Comparison of ENCODE assay signal across 8 cellular contexts in the genomic region with DNA sequence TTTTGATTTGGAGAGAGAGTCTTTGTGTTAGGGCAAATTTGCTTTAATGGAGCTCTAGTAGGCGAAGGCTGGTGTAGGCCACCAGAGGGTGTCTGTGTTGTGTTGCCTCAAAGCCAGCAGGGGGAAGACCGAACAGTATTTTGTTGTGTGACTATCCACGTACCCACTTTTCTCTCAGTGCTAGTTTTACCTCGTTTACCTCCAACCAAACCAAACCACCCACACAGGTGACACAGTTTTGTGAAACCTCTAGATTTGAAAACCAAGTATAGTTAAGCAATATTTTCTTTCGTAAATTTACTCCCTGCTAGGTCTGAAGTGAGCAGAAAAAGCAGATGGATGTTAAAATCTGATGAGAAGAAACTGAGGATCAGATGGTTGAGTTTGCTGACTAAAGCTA. TPM values are rescaled to one million over a fixed set of nuclear protein-coding genes. Genes with fewer than 3 reads are reported as not detected.
A peak's percentile ranks its signal among the peaks of the same experiment; 100 is the strongest.
DNase-seq lines count a peak whose midpoint lies in the region; ATAC-seq, FAIRE-seq and TF ChIP-seq lines count a peak whose summit lies in the region.

No MANE protein-coding gene starts in this region.

- no peak overlapping the region for H3K4me2 ChIP-seq in GM12878 (ENCODE audit: control insufficient read depth, insufficient read depth)
- no peak overlapping the region for H3K4me2 ChIP-seq in smooth muscle cell

- no peaks in the 10 kb centered on the region for H3K36me3 Mint-ChIP-seq in Calu3 (ENCODE audit: insufficient read depth, unreplicated experiment)
- peaks cover 10% of the 10 kb centered on the region for H3K36me3 Mint-ChIP-seq in T-helper 1 cell treated with Interleukin-12 subunit alpha and Interleukin-12 subunit beta and Interleukin-4 antibody, amounts not matched to agents 30 μg/mL and 1 μg/mL, for 36 hours (ENCODE audit: low read depth)

- no peaks in the 10 kb centered on the region for H3K27me3 Mint-ChIP-seq in Calu3 (ENCODE audit: unreplicated experiment)
- no peaks in the 10 kb centered on the region for H3K27me3 Mint-ChIP-seq in T-helper 1 cell treated with Interleukin-12 subunit alpha and Interleukin-12 subunit beta and Interleukin-4 antibody, amounts not matched to agents 30 μg/mL and 1 μg/mL, for 36 hours (ENCODE audit: low read depth)

- POLR2A ChIA-PET in GM12878 (lab: Charles Lee) = interaction anchor here (0.5 to 4.2 kb wide), 8 partner anchors 8 to 200 kb away, joined by 3 to 35 read pairs (median 4); partner anchors contain the start of gene ATP5MC2

- H2AFZ ChIP-seq in GM12878 (ENCODE audit: control insufficient read depth, low read depth, low read length) (peak overlapping the region; percentile 25), smooth muscle cell (ENCODE audit: low read depth) (no peak overlapping the region)

- no peak for TF ChIP-seq EP300 in GM12878 (IDR thresholded peaks at IDR 0.05; ENCODE audit: borderline replicate concordance in 1 of 2, control insufficient read depth in 1 of 2, low read depth in 2 of 2, low read length in 2 of 2)

- H3K27ac ChIP-seq in GM12878 (ENCODE audit: control insufficient read depth, insufficient read depth) (peak overlapping the region; percentile 34; the same call in 1 of the 2 replicates), smooth muscle cell (ENCODE audit: low read depth) (peak overlapping the region; percentile 66)

- TF ChIP-seq CTCF in Calu3 (IDR thresholded peaks at IDR 0.05; ENCODE audit: unreplicated experiment) (peak; percentile 25), GM12878 (IDR thresholded peaks at IDR 0.05 in 2 of 3, conservative IDR thresholded peaks at IDR 0.05 in 1 of 3; ENCODE audit: control insufficient read depth in 2 of 3, extremely low read depth in 1 of 3, insufficient read depth in 1 of 3, low read depth in 3 of 3, low read length in 3 of 3) (peak; percentile 85 to 99 (median 88); a peak in 5 of 6 replicates), smooth muscle cell (IDR thresholded peaks at IDR 0.05; ENCODE audit: borderline replicate concordance, insufficient read depth, poor library complexity, severe bottlenecking) (peak; percentile 60)

- CTCF ChIA-PET in Calu3 (lab: Charles Lee) (interaction anchor here (0.6 to 1.7 kb wide), 5 partner anchors 18 to 134 kb away, joined by 3 to 23 read pairs (median 3); partner anchors contain the start of genes ATF7 and ATP5MC2), GM12878 (lab: Yijun Ruan, JAX) (interaction anchor here (0.6 to 6.2 kb wide), 57 partner anchors 8 to 213 kb away, joined by 3 to 189 read pairs (median 6); partner anchors contain the start of genes ATF7, ATP5MC2, CISTR and TARBP2)

- H3K4me1 Mint-ChIP-seq in Calu3 (ENCODE audit: low read depth, unreplicated experiment) = no peaks in the 10 kb centered on the region
- H3K4me1 Mint-ChIP-seq in T-helper 1 cell treated with Interleukin-12 subunit alpha and Interleukin-12 subunit beta and Interleukin-4 antibody, amounts not matched to agents 30 μg/mL and 1 μg/mL, for 36 hours (ENCODE audit: low read depth) = peaks cover 7% of the 10 kb centered on the region

- H3K27me3 ChIP-seq in GM12878 (replicated peaks in 1 of 2; ENCODE audit: control insufficient read depth in 2 of 2, insufficient read depth in 2 of 2, low read length in 1 of 2) (no peaks in the 10 kb centered on the region), iPS-15b (ENCODE audit: control insufficient read depth, insufficient read depth, low read length) (no peaks in the 10 kb centered on the region), smooth muscle cell (ENCODE audit: low read depth) (no peaks in the 10 kb centered on the region)

- ATAC-seq in GM21723 (IDR thresholded peaks at IDR 0.05; ENCODE audit: unreplicated experiment) = peak; percentile 88
- ATAC-seq in GM12878 = peak; percentile 99
- ATAC-seq in GM18520 (IDR thresholded peaks at IDR 0.05; ENCODE audit: unreplicated experiment) = no peak

- SMC1A ChIA-PET in GM12878 (lab: Charles Lee; ENCODE audit: uncharacterized antibody, unreplicated experiment) = interaction anchor here (0.7 to 4.2 kb wide), 37 partner anchors 8 to 214 kb away, joined by 3 to 112 read pairs (median 6); partner anchors contain the start of gene ATP5MC2

- peak; percentile 90 for TF ChIP-seq RAD21 in GM12878 (IDR thresholded peaks at IDR 0.05; ENCODE audit: insufficient read depth, low read depth, low read length)

- peaks cover 4% of the 10 kb centered on the region; the same call in 1 of the 2 replicates for H3K4me1 ChIP-seq in GM12878 (ENCODE audit: control insufficient read depth, insufficient read depth, low read length)
- H3K4me1 ChIP-seq in iPS-15b (ENCODE audit: control insufficient read depth, insufficient read depth, low read length) = peaks cover 4% of the 10 kb centered on the region
- peaks cover 5% of the 10 kb centered on the region for H3K4me1 ChIP-seq in smooth muscle cell (ENCODE audit: low read depth)

- H3K4me3 ChIP-seq in GM12878 = no peak overlapping the region
- no peak overlapping the region for H3K4me3 ChIP-seq in iPS-15b (ENCODE audit: low read depth, low read length)
- no peak overlapping the region for H3K4me3 ChIP-seq in smooth muscle cell

- no peak for TF ChIP-seq POLR2A in GM12878 (IDR thresholded peaks at IDR 0.05; ENCODE audit: low read depth, low read length)

- no peak overlapping the region for H3K4me3 Mint-ChIP-seq in Calu3 (ENCODE audit: low read depth, unreplicated experiment)
- H3K4me3 Mint-ChIP-seq in T-helper 1 cell treated with Interleukin-12 subunit alpha and Interleukin-12 subunit beta and Interleukin-4 antibody, amounts not matched to agents 30 μg/mL and 1 μg/mL, for 36 hours = no peak overlapping the region

- no peaks in the 10 kb centered on the region for H3K9me3 ChIP-seq in GM12878 (replicated peaks; ENCODE audit: control insufficient read depth, insufficient read depth, low read length)
- H3K9me3 ChIP-seq in iPS-15b (ENCODE audit: control insufficient read depth, insufficient read depth, low read length) = no peaks in the 10 kb centered on the region
- H3K9me3 ChIP-seq in smooth muscle cell (replicated peaks; ENCODE audit: low read depth) = no peaks in the 10 kb centered on the region

- intact Hi-C loops in Calu3 (cut with micrococcal nuclease; ENCODE audit: unreplicated experiment) (loop anchor here (1.0 to 10.0 kb wide), 2 partner anchors 61 to 133 kb away; partner anchors contain the start of gene ATP5MC2), GM12878 (cut with micrococcal nuclease; ENCODE audit: unreplicated experiment) (loop anchor here (1.0 to 2.0 kb wide), 4 partner anchors 35 to 203 kb away; partner anchors contain the start of gene ATP5MC2)

- peak; percentile 89 for FAIRE-seq in GM12878 (lab: Jason Lieb, UNC)

- WGBS in GM12878 (ENCODE audit: insufficient coverage, insufficient replicate concordance, low lambda C conversion rate, missing lambda C conversion rate) = 39% methylated on average over 5 of the region's 5 CpGs
- 44% methylated on average over 5 of the region's 5 CpGs for WGBS in smooth muscle cell (ENCODE audit: low lambda C conversion rate)

- no peaks in the 10 kb centered on the region for H3F3A ChIP-seq in smooth muscle cell (ENCODE audit: low read depth)

- DNase-seq in Calu3 = peak; percentile 40
- peak; percentile 51 for DNase-seq in NCI-H1092 treated with DMSO at 0.1 percent for 48 hours (lab: John Stamatoyannopoulos, UW)
- DNase-seq in GM12878 (ENCODE audit: low read depth, low spot score) = peak; percentile 53
- DNase-seq in smooth muscle cell (lab: John Stamatoyannopoulos, UW; ENCODE audit: unreplicated experiment) = no peak

- RAD21 ChIA-PET in GM12878 (lab: Charles Lee; ENCODE audit: unreplicated experiment) = interaction anchor here (0.6 to 4.3 kb wide), 35 partner anchors 8 to 214 kb away, joined by 3 to 140 read pairs (median 4); partner anchors contain the start of genes ATF7, ATP5MC2 and CISTR

- H3K36me3 ChIP-seq in GM12878 (ENCODE audit: control insufficient read depth in 2 of 2, insufficient read depth in 2 of 2, low read length in 1 of 2) = peaks cover 1 to 20% of the 10 kb centered on the region in 2 experiments
- H3K36me3 ChIP-seq in iPS-15b (ENCODE audit: control insufficient read depth, insufficient read depth, low read length) = no peaks in the 10 kb centered on the region
- peaks cover 4% of the 10 kb centered on the region for H3K36me3 ChIP-seq in smooth muscle cell (ENCODE audit: low read depth)

- no peaks in the 10 kb centered on the region for H3K9me3 Mint-ChIP-seq in Calu3 (ENCODE audit: low read depth, unreplicated experiment)
- H3K9me3 Mint-ChIP-seq in T-helper 1 cell treated with Interleukin-12 subunit alpha and Interleukin-12 subunit beta and Interleukin-4 antibody, amounts not matched to agents 30 μg/mL and 1 μg/mL, for 36 hours = no peaks in the 10 kb centered on the region

- H3K27ac Mint-ChIP-seq in Calu3 (ENCODE audit: unreplicated experiment) = no peak overlapping the region
- H3K27ac Mint-ChIP-seq in T-helper 1 cell treated with Interleukin-12 subunit alpha and Interleukin-12 subunit beta and Interleukin-4 antibody, amounts not matched to agents 30 μg/mL and 1 μg/mL, for 36 hours = peak overlapping the region; percentile 28

- H4K20me1 ChIP-seq in GM12878 (ENCODE audit: control insufficient read depth, insufficient read depth) (no peaks in the 10 kb centered on the region), smooth muscle cell (ENCODE audit: low read depth) (no peaks in the 10 kb centered on the region)

- H3K9ac ChIP-seq in GM12878 (ENCODE audit: control insufficient read depth, insufficient read depth, low read length) (peak overlapping the region; percentile 23; the same call in 1 of the 2 replicates), iPS-15b (ENCODE audit: low read depth, low read length) (peak overlapping the region; percentile 56), smooth muscle cell (ENCODE audit: low read depth) (no peak overlapping the region)

- no peaks in the 10 kb centered on the region for H3K79me2 ChIP-seq in GM12878 (ENCODE audit: control insufficient read depth, insufficient read depth, low read length)
- no peaks in the 10 kb centered on the region for H3K79me2 ChIP-seq in smooth muscle cell (ENCODE audit: low read depth)

- BruUV-seq in Calu3 (replicated peaks; lab: Mats Ljungman, UMichigan) (no TSS peak), GM12878 (replicated peaks; lab: Mats Ljungman, UMichigan) (no TSS peak)

- in situ Hi-C loops in GM12878 (cut with MboI) = loop anchor here (5.0 kb wide), 2 partner anchors 134 to 199 kb away; partner anchors contain the start of gene ATP5MC2

RNA-seq across cellular contexts. Expression of gene NPFF, which starts 36.3 kb away (rescaled TPM):
- total RNA-seq in Calu3 (2022) = not detected in 2 replicates
- total RNA-seq in GM12878 (2013; cell fraction: nucleolus; rRNA removed) = not detected in 2 replicates
- total RNA-seq in GM12878 (2014; rRNA removed) = 0.23 TPM in 1 of 2 replicates, not detected in the other
- not detected in 2 replicates for total RNA-seq in GM12878 (2014; rRNA removed; fragmentation: Illumina TruSeq; extraction: Trizol)
- not detected in 2 replicates for total RNA-seq in GM12878 (2021)
- polyA plus RNA-seq in GM12878 (2011; ENCODE audit: low read depth) = not detected
- not detected in 2 replicates for polyA plus RNA-seq in GM12878 (2011; rRNA removed)
- polyA plus RNA-seq in GM12878 (2011; cell fraction: cytosol; rRNA removed) = 0.15 TPM in 1 of 2 replicates, not detected in the other
- not detected in 2 replicates for polyA plus RNA-seq in GM12878 (2011; cell fraction: nucleus; rRNA removed)
- polyA plus RNA-seq in GM12878 (2012) = not detected in 2 replicates
- polyA plus RNA-seq in GM12878 (2014; fragmentation: Illumina TruSeq; extraction: Trizol) = not detected in 2 replicates
- polyA plus RNA-seq in GM12878 (2014; fragmentation: Nextera tagmentation; extraction: Ambion mirVana) = under 1 TPM; 0.21 to 0.69 TPM
- polyA plus RNA-seq in GM12878 (2014; rRNA removed) = 0.22 TPM in 1 of 2 replicates, not detected in the other
- polyA plus RNA-seq in GM12878 (2016; fragmentation: Nextera tagmentation; extraction: Ambion mirVana) = not detected
- polyA minus RNA-seq in GM12878 (2011; rRNA and poly(A)+ RNA removed) = not detected in 2 replicates
- not detected in 2 replicates for polyA minus RNA-seq in GM12878 (2011; cell fraction: cytosol; rRNA and poly(A)+ RNA removed)
- polyA minus RNA-seq in GM12878 (2011; cell fraction: nucleus; rRNA and poly(A)+ RNA removed) = not detected in 2 replicates
- not detected in 2 replicates for total RNA-seq in smooth muscle cell
- 0.38 and 2.6 TPM in 2 replicates for polyA plus RNA-seq in smooth muscle cell

RNA-seq across cellular contexts. Expression of gene TARBP2, which starts 42.5 kb away (rescaled TPM):
- 20.7 and 21.8 TPM in 2 replicates for total RNA-seq in Calu3 (2022)
- 36.0 and 51.7 TPM in 2 replicates for total RNA-seq in GM12878 (2013; cell fraction: nucleolus; rRNA removed)
- 46.1 and 47.1 TPM in 2 replicates for total RNA-seq in GM12878 (2014; rRNA removed)
- total RNA-seq in GM12878 (2014; rRNA removed; fragmentation: Illumina TruSeq; extraction: Trizol) = 21.4 and 26.1 TPM in 2 replicates
- total RNA-seq in GM12878 (2021) = 42.4 and 43.2 TPM in 2 replicates
- polyA plus RNA-seq in GM12878 (2011; ENCODE audit: low read depth) = 11.6 TPM
- 18.3 and 30.4 TPM in 2 replicates for polyA plus RNA-seq in GM12878 (2011; rRNA removed)
- 48.7 and 74.4 TPM in 2 replicates for polyA plus RNA-seq in GM12878 (2011; cell fraction: cytosol; rRNA removed)
- polyA plus RNA-seq in GM12878 (2011; cell fraction: nucleus; rRNA removed) = 192 and 199 TPM in 2 replicates
- polyA plus RNA-seq in GM12878 (2012) = 25.1 and 25.9 TPM in 2 replicates
- polyA plus RNA-seq in GM12878 (2014; fragmentation: Illumina TruSeq; extraction: Trizol) = 13.6 and 22.1 TPM in 2 replicates
- 1 to 10 TPM; 5.5 to 9.4 TPM for polyA plus RNA-seq in GM12878 (2014; fragmentation: Nextera tagmentation; extraction: Ambion mirVana)
- 44.2 and 54.0 TPM in 2 replicates for polyA plus RNA-seq in GM12878 (2014; rRNA removed)
- polyA plus RNA-seq in GM12878 (2016; fragmentation: Nextera tagmentation; extraction: Ambion mirVana) = 10 to 100 TPM; 58.7 to 60.1 TPM
- polyA minus RNA-seq in GM12878 (2011; rRNA and poly(A)+ RNA removed) = 17.8 and 36.9 TPM in 2 replicates
- polyA minus RNA-seq in GM12878 (2011; cell fraction: cytosol; rRNA and poly(A)+ RNA removed) = 8.8 and 11.2 TPM in 2 replicates
- polyA minus RNA-seq in GM12878 (2011; cell fraction: nucleus; rRNA and poly(A)+ RNA removed) = 35.8 and 54.1 TPM in 2 replicates
- total RNA-seq in smooth muscle cell = 21.3 and 31.8 TPM in 2 replicates
- 47.5 and 60.3 TPM in 2 replicates for polyA plus RNA-seq in smooth muscle cell

RNA-seq across cellular contexts. Expression of gene MAP3K12, which starts 44.3 kb away (rescaled TPM):
- total RNA-seq in Calu3 (2022) (4.6 and 5.8 TPM in 2 replicates), GM12878 (2014; rRNA removed) (8.5 and 10.1 TPM in 2 replicates), GM12878 (2014; rRNA removed; fragmentation: Illumina TruSeq; extraction: Trizol) (4.8 and 5.2 TPM in 2 replicates), GM12878 (2021) (9.4 and 10.4 TPM in 2 replicates), smooth muscle cell (11.9 and 34.6 TPM in 2 replicates)
- total RNA-seq in GM12878 (2013; cell fraction: nucleolus; rRNA removed) = 22.1 and 24.5 TPM in 2 replicates
- 9.5 TPM for polyA plus RNA-seq in GM12878 (2011; ENCODE audit: low read depth)
- polyA plus RNA-seq in GM12878 (2011; rRNA removed) (8.7 and 14.9 TPM in 2 replicates), GM12878 (2014; fragmentation: Illumina TruSeq; extraction: Trizol) (6.1 and 9.4 TPM in 2 replicates), GM12878 (2014; fragmentation: Nextera tagmentation; extraction: Ambion mirVana) (1 to 10 TPM in 1 of 2 experiments, under 1 TPM in 1; 0.45 to 1.2 TPM), GM12878 (2014; rRNA removed) (13.6 and 14.1 TPM in 2 replicates), GM12878 (2016; fragmentation: Nextera tagmentation; extraction: Ambion mirVana) (1 to 10 TPM; 4.2 to 4.6 TPM), smooth muscle cell (15.1 and 25.3 TPM in 2 replicates)
- polyA plus RNA-seq in GM12878 (2011; cell fraction: cytosol; rRNA removed) = 14.6 and 17.1 TPM in 2 replicates
- polyA plus RNA-seq in GM12878 (2011; cell fraction: nucleus; rRNA removed) = 154 and 166 TPM in 2 replicates
- polyA plus RNA-seq in GM12878 (2012) = 10.0 TPM in 2 replicates
- polyA minus RNA-seq in GM12878 (2011; rRNA and poly(A)+ RNA removed) = 10.8 and 12.7 TPM in 2 replicates
- 4.1 and 4.7 TPM in 2 replicates for polyA minus RNA-seq in GM12878 (2011; cell fraction: cytosol; rRNA and poly(A)+ RNA removed)
- 16.7 and 21.1 TPM in 2 replicates for polyA minus RNA-seq in GM12878 (2011; cell fraction: nucleus; rRNA and poly(A)+ RNA removed)

Comparison
In these comparisons a context has a peak if more than half of its experiments do, and no peak if none do; other contexts are left out.
1. CTCF ChIP-seq: peak in every context shown above with its lines; median percentile 88 in GM12878; 60 in smooth muscle cell; 25 in Calu3.